11 cellular contexts compared by ENCODE assay signal in genomic region chr12:130878193-130879185, GRCh38. TPM values are rescaled to one million over a fixed set of nuclear protein-coding genes. Genes with fewer than 3 reads are reported as not detected.
DNase-seq lines count a peak whose midpoint lies in the region; ATAC-seq and TF ChIP-seq lines count a peak whose summit lies in the region.
"Had no signal": no experiment of that assay in that cellular context is flagged by ENCODE, and none has a peak within 500 bp of the region (broad histone marks: within the 10 kb centered on the region; RNA-seq: fewer than 3 reads in every experiment).

No MANE protein-coding gene starts in this region.

- no peak for ATAC-seq in activated T-helper 17 cell treated with anti-CD3 and anti-CD28 coated beads, Interleukin-2, amount 50 U/mL, for 72 hours (replicated peaks)
- no peak for ATAC-seq in stimulated activated memory B cell treated with anti-CD40 and anti-IgM and Interleukin-4, amounts not matched to agents 10 μg/mL and 1 μg/mL and 100 μg/mL, for 72 hours

- H3K27me3 Mint-ChIP-seq in activated T-helper 17 cell treated with anti-CD3 and anti-CD28 coated beads, Interleukin-2, amount 50 U/mL, for 72 hours, result no peaks in the 10 kb centered on the region
- H3K27me3 Mint-ChIP-seq in stimulated activated memory B cell treated with anti-CD40 and anti-IgM and Interleukin-4, amounts not matched to agents 10 μg/mL and 1 μg/mL and 100 μg/mL, for 72 hours, result no peaks in the 10 kb centered on the region

- peak overlapping the region; percentile 55 for H3K4me3 Mint-ChIP-seq in activated T-helper 17 cell treated with anti-CD3 and anti-CD28 coated beads, Interleukin-2, amount 50 U/mL, for 72 hours
- peak overlapping the region; percentile 91 for H3K4me3 Mint-ChIP-seq in stimulated activated memory B cell treated with anti-CD40 and anti-IgM and Interleukin-4, amounts not matched to agents 10 μg/mL and 1 μg/mL and 100 μg/mL, for 72 hours

- no peaks in the 10 kb centered on the region for H3K9me2 ChIP-seq in MM.1S (replicated peaks; ENCODE audit: insufficient read depth, low read length)

- H3K9me3 Mint-ChIP-seq in activated T-helper 17 cell treated with anti-CD3 and anti-CD28 coated beads, Interleukin-2, amount 50 U/mL, for 72 hours, result no peaks in the 10 kb centered on the region
- no peaks in the 10 kb centered on the region for H3K9me3 Mint-ChIP-seq in stimulated activated memory B cell treated with anti-CD40 and anti-IgM and Interleukin-4, amounts not matched to agents 10 μg/mL and 1 μg/mL and 100 μg/mL, for 72 hours

- peaks cover 18% of the 10 kb centered on the region for H3K79me2 ChIP-seq in MM.1S (ENCODE audit: low read length)

- peaks cover 34% of the 10 kb centered on the region for H3F3A ChIP-seq in MM.1S (ENCODE audit: insufficient read depth, low read length)

- no peak overlapping the region for H3K27ac Mint-ChIP-seq in activated T-helper 17 cell treated with anti-CD3 and anti-CD28 coated beads, Interleukin-2, amount 50 U/mL, for 72 hours
- H3K27ac Mint-ChIP-seq in stimulated activated memory B cell treated with anti-CD40 and anti-IgM and Interleukin-4, amounts not matched to agents 10 μg/mL and 1 μg/mL and 100 μg/mL, for 72 hours, result peak overlapping the region; percentile 96

- H3K27me3 ChIP-seq in cardiac muscle cell (no peaks in the 10 kb centered on the region), left ventricle myocardium inferior (ENCODE audit: low read depth) (no peaks in the 10 kb centered on the region), MM.1S (replicated peaks; ENCODE audit: insufficient read depth, low read length) (no peaks in the 10 kb centered on the region)

- peak overlapping the region; percentile 87 for H3K4me2 ChIP-seq in MM.1S (ENCODE audit: low read depth, low read length)

- H4K20me1 ChIP-seq in MM.1S (ENCODE audit: insufficient read depth, low read length), result no peaks in the 10 kb centered on the region

- intact Hi-C loops in left ventricle myocardium inferior (cut with micrococcal nuclease), result no loop called here

- H3K36me3 ChIP-seq in cardiac muscle cell (peaks cover 30% of the 10 kb centered on the region), left ventricle myocardium inferior (peaks cover 34% of the 10 kb centered on the region), MM.1S (replicated peaks; ENCODE audit: insufficient read depth, low read length) (no peaks in the 10 kb centered on the region; the same call in 1 of the 2 replicates)

- H2AFZ ChIP-seq in MM.1S (ENCODE audit: low read length), result no peak overlapping the region

- peaks cover under 1% of the 10 kb centered on the region for H3K4me1 ChIP-seq in cardiac muscle cell (ENCODE audit: low read depth)
- H3K4me1 ChIP-seq in left ventricle myocardium inferior, result peaks cover 15% of the 10 kb centered on the region
- peaks cover 29% of the 10 kb centered on the region for H3K4me1 ChIP-seq in MM.1S (ENCODE audit: low read length)

- H3K4me1 Mint-ChIP-seq in activated T-helper 17 cell treated with anti-CD3 and anti-CD28 coated beads, Interleukin-2, amount 50 U/mL, for 72 hours, result peaks cover 44% of the 10 kb centered on the region
- H3K4me1 Mint-ChIP-seq in stimulated activated memory B cell treated with anti-CD40 and anti-IgM and Interleukin-4, amounts not matched to agents 10 μg/mL and 1 μg/mL and 100 μg/mL, for 72 hours, result peaks cover 71% of the 10 kb centered on the region

- H3K27ac ChIP-seq in cardiac muscle cell, result peak overlapping the region; percentile 57
- H3K27ac ChIP-seq in left ventricle myocardium inferior (replicated peaks), result no peak overlapping the region
- H3K27ac ChIP-seq in MM.1S (ENCODE audit: low read length), result peak overlapping the region; percentile 96
- H3K27ac ChIP-seq: C4-2B, KMS-11 had no signal

- no peak overlapping the region for H3K4me3 ChIP-seq in cardiac muscle cell
- no peak overlapping the region for H3K4me3 ChIP-seq in left ventricle myocardium inferior
- H3K4me3 ChIP-seq in MM.1S (ENCODE audit: low read length), result peak overlapping the region; percentile 71

- peak overlapping the region; percentile 72; the same call in 1 of the 2 replicates for H3K9ac ChIP-seq in MM.1S (ENCODE audit: low read length)
- H3K9ac ChIP-seq: KMS-11 had no signal

- peaks cover 45% of the 10 kb centered on the region for H3K36me3 Mint-ChIP-seq in activated T-helper 17 cell treated with anti-CD3 and anti-CD28 coated beads, Interleukin-2, amount 50 U/mL, for 72 hours (ENCODE audit: low read depth)
- H3K36me3 Mint-ChIP-seq in stimulated activated memory B cell treated with anti-CD40 and anti-IgM and Interleukin-4, amounts not matched to agents 10 μg/mL and 1 μg/mL and 100 μg/mL, for 72 hours, result peaks cover 54% of the 10 kb centered on the region

- TF ChIP-seq CTCF in cardiac muscle cell (IDR thresholded peaks at IDR 0.05; ENCODE audit: low read depth, low read length) (no peak), left ventricle myocardium inferior (IDR thresholded peaks at IDR 0.05; ENCODE audit: borderline replicate concordance) (no peak), MM.1S (IDR thresholded peaks at IDR 0.05; ENCODE audit: low read length) (no peak)

- no peaks in the 10 kb centered on the region for H3K9me3 ChIP-seq in cardiac muscle cell (ENCODE audit: low read depth)
- H3K9me3 ChIP-seq in left ventricle myocardium inferior (replicated peaks), result no peaks in the 10 kb centered on the region
- H3K9me3 ChIP-seq in MM.1S (replicated peaks; ENCODE audit: insufficient read depth, low read length), result no peaks in the 10 kb centered on the region

- DNase-seq in cardiac muscle cell (ENCODE audit: low read depth in 1 of 2, low spot score in 1 of 2) (no peak), left ventricle myocardium inferior (no peak), MM.1S (no peak), NCI-H2227 treated with DMSO at 0.1 percent for 48 hours (lab: John Stamatoyannopoulos, UW) (no peak), NCI-H510A (lab: John Stamatoyannopoulos, UW) (no peak), HPDE6-E6E7 (ENCODE audit: extremely low spot score) (no peak)
- DNase-seq: activated CD4-positive, alpha-beta T cell treated with anti-CD3 and anti-CD28 coated beads, Interleukin-2, amount 50 U/mL, for 1 hour had no signal

RNA-seq across cellular contexts. Expression of gene RAN, which starts 6.6 kb away (rescaled TPM):
- total RNA-seq in cardiac muscle cell, result 189 and 260 TPM in 2 replicates
- polyA plus RNA-seq in cardiac muscle cell, result 785 and 1,009 TPM in 2 replicates
- 246 TPM for total RNA-seq in left ventricle myocardium inferior
- total RNA-seq in activated T-helper 17 cell treated with anti-CD3 and anti-CD28 coated beads, Interleukin-2, amount 50 U/mL, for 72 hours, result 1,000 to 10,000 TPM; 1,449 to 2,120 TPM

RNA-seq across cellular contexts. Expression of gene STX2, which starts 39.4 kb away (rescaled TPM):
- total RNA-seq in cardiac muscle cell, result 15.9 and 19.0 TPM in 2 replicates
- 20.8 and 23.7 TPM in 2 replicates for polyA plus RNA-seq in cardiac muscle cell
- total RNA-seq in left ventricle myocardium inferior, result 11.1 TPM
- 10 to 100 TPM; 16.5 to 18.2 TPM for total RNA-seq in activated T-helper 17 cell treated with anti-CD3 and anti-CD28 coated beads, Interleukin-2, amount 50 U/mL, for 72 hours
